Comparison of ENCODE assay signal across 9 cellular contexts in genomic region chr3:46970391-46971091, GRCh38. TPM values are rescaled to one million over a fixed set of nuclear protein-coding genes. Genes with fewer than 3 reads are reported as not detected.
DNase-seq lines count a peak whose midpoint lies in the region; TF ChIP-seq lines count a peak whose summit lies in the region.
"Had no signal": no experiment of that assay in that cellular context is flagged by ENCODE, and none has a peak within 500 bp of the region (broad histone marks: within the 10 kb centered on the region; RNA-seq: fewer than 3 reads in every experiment).

No MANE protein-coding gene starts in this region.

- H3K9me3 ChIP-seq in skeletal muscle satellite cell (replicated peaks; ENCODE audit: low read length) = no peaks in the 10 kb centered on the region

- no peaks in the 10 kb centered on the region for H3K9me3 Mint-ChIP-seq in activated naive CD8-positive, alpha-beta T cell (ENCODE audit: low read depth)
- no peaks in the 10 kb centered on the region for H3K9me3 Mint-ChIP-seq in immature natural killer cell

- in situ Hi-C loops in GM13977 (cut with MboI; ENCODE audit: low pct_unique_long_range_greater_than_20kb, low sequenced_read_pairs, unreplicated experiment) = no loop called here

- H3K36me3 Mint-ChIP-seq in activated naive CD8-positive, alpha-beta T cell = peaks cover 13% of the 10 kb centered on the region
- peaks cover 3 to 9% (median 8%) of the 10 kb centered on the region in 3 donors for H3K36me3 Mint-ChIP-seq in immature natural killer cell

- no peak for TF ChIP-seq CTCF in GM13977 (IDR thresholded peaks at IDR 0.05; ENCODE audit: extremely low read depth, insufficient read depth, missing control alignments)

- H3K4me1 ChIP-seq in skeletal muscle satellite cell (ENCODE audit: control insufficient read depth, insufficient read depth, low read length) = peaks cover 20% of the 10 kb centered on the region

- peaks cover 88% of the 10 kb centered on the region for H3K4me1 Mint-ChIP-seq in activated naive CD8-positive, alpha-beta T cell (ENCODE audit: low read depth)
- H3K4me1 Mint-ChIP-seq in immature natural killer cell = peaks cover 92 to 93% of the 10 kb centered on the region in 2 donors

- H3K4me3 ChIP-seq in skeletal muscle satellite cell (ENCODE audit: low read length) = no peak overlapping the region

- peaks cover 6% of the 10 kb centered on the region for H3K36me3 ChIP-seq in skeletal muscle satellite cell (ENCODE audit: insufficient read depth, low read length)

- no peaks in the 10 kb centered on the region for H3K27me3 Mint-ChIP-seq in activated naive CD8-positive, alpha-beta T cell
- peaks cover 0 to 13% (median 8%) of the 10 kb centered on the region in 3 donors for H3K27me3 Mint-ChIP-seq in immature natural killer cell (ENCODE audit: low read depth in 3 of 3)

- peak overlapping the region; percentile 1 for H3K4me2 ChIP-seq in skeletal muscle satellite cell (ENCODE audit: low read length)

- H3K9ac ChIP-seq in skeletal muscle satellite cell (ENCODE audit: low read depth, low read length) = no peak overlapping the region

- H3K27me3 ChIP-seq in skeletal muscle satellite cell (ENCODE audit: control insufficient read depth, insufficient read depth, low read length) = no peaks in the 10 kb centered on the region

- peak overlapping the region; percentile 7 for H3K27ac Mint-ChIP-seq in activated naive CD8-positive, alpha-beta T cell
- peak overlapping the region; percentile 66 to 93 (median 88) for H3K27ac Mint-ChIP-seq in immature natural killer cell

- DNase-seq in HuH-7.5 (ENCODE audit: low spot score) (peak; percentile 69), immature natural killer cell (no peak), middle frontal gyrus (ENCODE audit: extremely low spot score, low spot score) (no peak), GM13977 (ENCODE audit: low spot score) (no peak), NOMO-1 (lab: John Stamatoyannopoulos, UW; ENCODE audit: unreplicated experiment in 2 of 2) (no peak)
- DNase-seq: activated CD4-positive, alpha-beta T cell treated with anti-CD3 and anti-CD28 coated beads, Interleukin-2, amount 50 U/mL, for 1 hour; NCI-H526 treated with DMSO at 0.1 percent for 48 hours had no signal

- H3K4me3 Mint-ChIP-seq in activated naive CD8-positive, alpha-beta T cell = peak overlapping the region; percentile 67
- H3K4me3 Mint-ChIP-seq in immature natural killer cell = peak overlapping the region; percentile 18 to 81 (median 73)

RNA-seq across cellular contexts. Expression of gene CCDC12, which starts 6.0 kb away (rescaled TPM):
- 100 to 1,000 TPM; 114 to 174 (median 129) TPM for polyA plus RNA-seq in immature natural killer cell
- 19.2 and 27.4 TPM in 2 replicates for total RNA-seq in skeletal muscle satellite cell (2012; rRNA removed)

RNA-seq across cellular contexts. Expression of gene NBEAL2, which starts 8.9 kb away (rescaled TPM):
- 10 to 100 TPM in 1 of 3 donors, 1 to 10 TPM in 2; 7.9 to 28.4 (median 9.9) TPM for polyA plus RNA-seq in immature natural killer cell
- total RNA-seq in skeletal muscle satellite cell (2012; rRNA removed) = 3.3 and 3.7 TPM in 2 replicates
